Comparison of ENCODE assay signal across 6 cellular contexts in the genomic region with DNA sequence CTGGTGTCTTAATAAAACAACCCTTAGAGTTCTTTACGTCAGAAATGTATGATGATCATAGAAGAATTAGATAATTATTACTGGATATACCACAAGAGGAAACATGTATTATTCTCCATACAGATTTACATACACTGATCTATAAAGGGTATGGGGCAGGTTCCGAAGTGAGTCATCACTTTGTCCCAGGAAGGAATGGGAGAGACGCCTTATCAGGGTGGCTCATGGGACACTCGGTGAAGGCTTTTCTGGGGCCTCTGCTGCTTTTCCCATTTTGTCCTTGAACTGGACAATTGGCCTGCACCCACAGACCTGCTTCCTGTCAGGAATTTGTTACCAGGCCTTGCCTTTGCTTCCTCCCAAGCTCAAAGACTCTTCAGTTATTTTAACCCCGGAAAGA.
"Had no signal": no experiment of that assay in that cellular context is flagged by ENCODE, and none has a peak within 500 bp of the region (broad histone marks: within the 10 kb centered on the region; RNA-seq: fewer than 3 reads in every experiment).

No MANE protein-coding gene starts in this region.

- H3K9me3 ChIP-seq: HAP-1 had no signal

- H3K9ac ChIP-seq: GM23248 had no signal

- DNase-seq: GM23248, GOT3, H7, IMR-90 had no signal

- H3K4me1 ChIP-seq: HAP-1 had no signal

- H3K36me3 ChIP-seq: HAP-1 had no signal

- H3K27ac ChIP-seq: GM23248 had no signal

- H2AFZ ChIP-seq: GM23248 had no signal

- H3K4me3 ChIP-seq: GM23248, HAP-1 had no signal

- FAIRE-seq: HTR-8/SVneo had no signal
